15 cellular contexts compared by ENCODE assay signal in genomic region chr16:54034684-54035083, GRCh38.
"Had no signal": no experiment of that assay in that cellular context is flagged by ENCODE, and none has a peak within 500 bp of the region (broad histone marks: within the 10 kb centered on the region; RNA-seq: fewer than 3 reads in every experiment).

No MANE protein-coding gene starts in this region.

- DNase-seq: activated CD4-positive, CD25-positive, alpha-beta regulatory T cell treated with anti-CD3 and anti-CD28 coated beads, Interleukin-2, amount 50 U/mL, for 72 hours; activated CD8-positive, alpha-beta memory T cell treated with anti-CD3 and anti-CD28 coated beads for 24 hours; activated CD8-positive, alpha-beta memory T cell treated with anti-CD3 and anti-CD28 coated beads, Interleukin-2, amount 50 U/mL, for 48 hours; activated effector memory CD4-positive, alpha-beta T cell treated with Interleukin-2 at 50 U/mL for 16 hours; activated naive CD4-positive, alpha-beta T cell treated with anti-CD3 and anti-CD28 coated beads, Interleukin-2, amount 10 ng/mL, durations not matched to agents 7 days and 5 days; activated naive CD8-positive, alpha-beta T cell treated with anti-CD3 and anti-CD28 coated beads, Interleukin-2, amount 50 U/mL, for 24 hours; activated T-cell treated with anti-CD3 and anti-CD28 coated beads, Interleukin-2, amount 50 U/mL, for 48 hours; aorta; brain microvascular endothelial cell; cerebellar nuclear complex; cortex of kidney; effector CD4-positive, alpha-beta T cell; nucleus accumbens; stimulated activated naive B cell treated with anti-CD40 and anti-IgM and Interleukin-4, amounts not matched to agents 10 μg/mL and 1 μg/mL and 100 μg/mL, for 72 hours; thyroid gland had no signal
